Comparison of ENCODE assay signal across 9 cellular contexts in the genomic region with DNA sequence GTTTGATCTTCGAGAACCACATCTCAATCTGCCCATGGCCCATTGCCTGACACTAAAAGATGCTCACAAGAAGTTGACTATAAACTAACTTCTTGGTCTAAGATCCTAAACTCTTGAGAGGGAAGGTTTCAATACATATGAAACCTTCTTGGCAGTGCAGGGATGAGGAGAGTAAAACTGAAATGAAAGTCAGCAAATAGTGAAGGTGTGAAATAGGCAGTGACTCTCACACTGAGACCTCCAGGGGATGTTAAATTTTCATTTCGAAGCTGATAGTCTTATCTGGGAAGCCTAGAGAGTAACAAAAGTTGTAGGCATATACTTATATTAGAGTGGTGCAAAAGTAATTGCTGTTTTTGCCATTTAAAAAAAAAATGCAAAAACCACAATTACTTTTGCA. TPM values are rescaled to one million over a fixed set of nuclear protein-coding genes. Genes with fewer than 3 reads are reported as not detected.
DNase-seq lines count a peak whose midpoint lies in the region; ATAC-seq and TF ChIP-seq lines count a peak whose summit lies in the region.
"Had no signal": no experiment of that assay in that cellular context is flagged by ENCODE, and none has a peak within 500 bp of the region (broad histone marks: within the 10 kb centered on the region; RNA-seq: fewer than 3 reads in every experiment).

No MANE protein-coding gene starts in this region.

- no peaks in the 10 kb centered on the region for H3K27me3 ChIP-seq in Loucy (ENCODE audit: insufficient read depth, low read length, poor library complexity, severe bottlenecking)
- no peaks in the 10 kb centered on the region for H3K27me3 ChIP-seq in sigmoid colon
- H3K27me3 ChIP-seq in brain microvascular endothelial cell (replicated peaks) = no peaks in the 10 kb centered on the region

- TF ChIP-seq POLR2A in sigmoid colon (IDR thresholded peaks at IDR 0.05) = no peak

- WGBS in sigmoid colon, 2 donors = 93 to 95% methylated on average over 2 of the region's 2 CpGs

- TF ChIP-seq CTCF in Calu3 (IDR thresholded peaks at IDR 0.05; ENCODE audit: unreplicated experiment) = no peak
- TF ChIP-seq CTCF in Loucy (conservative IDR thresholded peaks at IDR 0.05; ENCODE audit: low read length) = no peak
- no peak for TF ChIP-seq CTCF in sigmoid colon (IDR thresholded peaks at IDR 0.05)
- no peak for TF ChIP-seq CTCF in brain microvascular endothelial cell (IDR thresholded peaks at IDR 0.05; ENCODE audit: low read depth, low read length, missing control alignments)

- H4K20me1 ChIP-seq in Loucy (ENCODE audit: insufficient read depth, low read length, poor library complexity, severe bottlenecking) = no peaks in the 10 kb centered on the region

- no peaks in the 10 kb centered on the region for H3K9me3 ChIP-seq in Loucy (ENCODE audit: insufficient read depth, low read depth, low read length)
- no peaks in the 10 kb centered on the region for H3K9me3 ChIP-seq in sigmoid colon

- no peaks in the 10 kb centered on the region for H3K9me2 ChIP-seq in Loucy (replicated peaks; ENCODE audit: low read depth, low read length)

- no peak for DNase-seq in Calu3
- DNase-seq in effector memory CD8-positive, alpha-beta T cell = no peak
- DNase-seq in sigmoid colon = no peak
- DNase-seq in dermis blood vessel endothelial cell = no peak
- DNase-seq in brain microvascular endothelial cell = no peak
- no peak for DNase-seq in stimulated activated CD4-positive, alpha-beta T cell treated with anti-CD3 and anti-CD28 coated beads, Interleukin-4, amount 100 ng/mL, for 1 hour
- DNase-seq: effector memory CD4-positive, alpha-beta T cell; WERI-Rb-1 had no signal

- H3K27me3 Mint-ChIP-seq in Calu3 (ENCODE audit: unreplicated experiment) = peaks cover 16% of the 10 kb centered on the region
- no peaks in the 10 kb centered on the region for H3K27me3 Mint-ChIP-seq in effector memory CD8-positive, alpha-beta T cell

- TF ChIP-seq EP300 in sigmoid colon (IDR thresholded peaks at IDR 0.05) = no peak

- H3K36me3 Mint-ChIP-seq in Calu3 (ENCODE audit: insufficient read depth, unreplicated experiment) = peaks cover 48% of the 10 kb centered on the region
- H3K36me3 Mint-ChIP-seq in effector memory CD8-positive, alpha-beta T cell (ENCODE audit: insufficient read depth) = peaks cover 22% of the 10 kb centered on the region

- intact Hi-C loops in Calu3 (cut with micrococcal nuclease; ENCODE audit: unreplicated experiment) (no loop called here), sigmoid colon (cut with DNase I) (no loop called here)

- H3K4me3 ChIP-seq in Loucy (ENCODE audit: low read length, poor library complexity, severe bottlenecking) (no peak overlapping the region), sigmoid colon (no peak overlapping the region), brain microvascular endothelial cell (ENCODE audit: low read depth, low read length) (no peak overlapping the region)

- ATAC-seq in effector memory CD8-positive, alpha-beta T cell (replicated peaks) = no peak

- H3K27ac Mint-ChIP-seq in Calu3 (ENCODE audit: unreplicated experiment) = peak overlapping the region; percentile 97
- H3K27ac Mint-ChIP-seq in effector memory CD8-positive, alpha-beta T cell = peak overlapping the region; percentile 98

- BruUV-seq in Calu3 (replicated peaks; lab: Mats Ljungman, UMichigan) = no TSS peak

- CTCF ChIA-PET in Calu3 (lab: Charles Lee) = interaction anchor here (0.6 to 2.2 kb wide), 2 partner anchors 9 to 56 kb away, joined by 3 to 7 read pairs; no protein-coding TSS in a partner anchor

- H3K27ac ChIP-seq in sigmoid colon = peak overlapping the region; percentile 95 to 99 (median 98)
- H3K27ac ChIP-seq in brain microvascular endothelial cell = no peak overlapping the region

- no peaks in the 10 kb centered on the region for H3K36me3 ChIP-seq in Loucy (ENCODE audit: insufficient read depth, low read length)
- H3K36me3 ChIP-seq in sigmoid colon = peaks cover 0 to 4% (median 0%) of the 10 kb centered on the region in 4 donors
- no peaks in the 10 kb centered on the region for H3K36me3 ChIP-seq in brain microvascular endothelial cell (replicated peaks)

- in situ Hi-C loops in brain microvascular endothelial cell (cut with HindIII; ENCODE audit: low pct_ligation_motif_present, low sequenced_read_pairs) = no loop called here

- H3K4me1 Mint-ChIP-seq in Calu3 (ENCODE audit: low read depth, unreplicated experiment) = peaks cover 40% of the 10 kb centered on the region
- H3K4me1 Mint-ChIP-seq in effector memory CD8-positive, alpha-beta T cell (ENCODE audit: low read depth in 2 of 2) = peaks cover 12 to 13% of the 10 kb centered on the region in 2 donors

- peak overlapping the region; percentile 88 for H3K4me3 Mint-ChIP-seq in Calu3 (ENCODE audit: low read depth, unreplicated experiment)
- peak overlapping the region; percentile 93 to 95 for H3K4me3 Mint-ChIP-seq in effector memory CD8-positive, alpha-beta T cell

- H3K4me1 ChIP-seq in Loucy (ENCODE audit: insufficient read depth, low read length, poor library complexity, severe bottlenecking) = peaks cover 18% of the 10 kb centered on the region
- H3K4me1 ChIP-seq in sigmoid colon = peaks cover 0 to 34% (median 27%) of the 10 kb centered on the region in 4 donors

- H3K9ac ChIP-seq in Loucy (ENCODE audit: low read depth, low read length, poor library complexity, severe bottlenecking) = no peak overlapping the region

- H2AFZ ChIP-seq in Loucy (ENCODE audit: low read length) = no peak overlapping the region

- no peaks in the 10 kb centered on the region for H3K9me3 Mint-ChIP-seq in Calu3 (ENCODE audit: low read depth, unreplicated experiment)
- no peaks in the 10 kb centered on the region for H3K9me3 Mint-ChIP-seq in effector memory CD8-positive, alpha-beta T cell

- peak overlapping the region; percentile 82 for H3K4me2 ChIP-seq in Loucy (ENCODE audit: low read depth, low read length, poor library complexity, severe bottlenecking)

- no peaks in the 10 kb centered on the region for H3K79me2 ChIP-seq in Loucy (ENCODE audit: insufficient read depth, low read length)

- peaks cover 10% of the 10 kb centered on the region; the same call in 1 of the 2 replicates for H3F3A ChIP-seq in Loucy (ENCODE audit: low read depth)

RNA-seq across cellular contexts. Expression of a gene that starts 1.0 kb away (rescaled TPM):
- total RNA-seq in Calu3 (2022) (198 and 259 TPM in 2 replicates), sigmoid colon (10 to 100 TPM; 23.8 to 51.7 (median 36.2) TPM), dermis blood vessel endothelial cell (8.7 and 8.8 TPM in 2 replicates)
- polyA plus RNA-seq in sigmoid colon = 100 to 1,000 TPM; 207 to 597 (median 398) TPM

RNA-seq across cellular contexts. Expression of a gene that starts 48.3 kb away (rescaled TPM):
- total RNA-seq in Calu3 (2022) (5.9 and 6.2 TPM in 2 replicates), sigmoid colon (10 to 100 TPM; 24.7 to 35.2 (median 30.0) TPM), dermis blood vessel endothelial cell (5.0 and 5.8 TPM in 2 replicates)
- polyA plus RNA-seq in sigmoid colon = 1 to 10 TPM; 3.5 to 6.0 (median 3.9) TPM
